ENCODE assay signal across 8 cellular contexts in genomic region chr2:130355578-130356431, GRCh38. TPM values are rescaled to one million over a fixed set of nuclear protein-coding genes. Genes with fewer than 3 reads are reported as not detected.
A peak's percentile ranks its signal among the peaks of the same experiment; 100 is the strongest.
DNase-seq lines count a peak whose midpoint lies in the region; ATAC-seq and TF ChIP-seq lines count a peak whose summit lies in the region.

TSS of gene PTPN18 (plus strand) at chr2:130356056. CDS start at chr2:130356108, 52 bp downstream.

- CTCF ChIA-PET in OCI-LY7 (lab: Charles Lee; ENCODE audit: unreplicated experiment), result interaction anchor here (0.7 to 1.4 kb wide), 4 partner anchors 9 to 21 kb away, joined by 3 to 4 read pairs (median 4); no protein-coding TSS in a partner anchor

- peaks cover 7% of the 10 kb centered on the region; the same call in 1 of the 2 replicates for H3K79me2 ChIP-seq in OCI-LY7 (ENCODE audit: insufficient read depth, low read depth, low read length)

- intact Hi-C loops in OCI-LY7 (cut with micrococcal nuclease; ENCODE audit: unreplicated experiment), result loop anchor here (1.0 to 10.0 kb wide), 2 partner anchors 14 to 1229 kb away; no protein-coding TSS in a partner anchor

- DNase-seq in DMS153 (lab: John Stamatoyannopoulos, UW), result peak; percentile 72
- peak; percentile 89 for DNase-seq in HK-2 (ENCODE audit: unreplicated experiment)
- DNase-seq in OCI-LY7 (ENCODE audit: low spot score), result peak; percentile 68
- peak; percentile 42 for DNase-seq in activated T-helper 1 cell treated with Interleukin-2 at 50 U/mL for 16 hours (ENCODE audit: low read depth)
- peak; percentile 90 for DNase-seq in fibroblast of gingiva (ENCODE audit: low read depth)
- DNase-seq in myocyte (ENCODE audit: low read depth), result peak; percentile 92
- DNase-seq in substantia nigra (lab: John Stamatoyannopoulos, UW), result peak; percentile 41 to 94 (median 79)

- BruUV-seq in OCI-LY7 (replicated peaks; lab: Mats Ljungman, UMichigan), result no TSS peak

- H3K9me3 ChIP-seq in OCI-LY7 (ENCODE audit: low read length), result no peaks in the 10 kb centered on the region

- peaks cover 50% of the 10 kb centered on the region for H3K4me1 ChIP-seq in OCI-LY7 (ENCODE audit: insufficient read depth, low read length, poor library complexity, severe bottlenecking)

- no peaks in the 10 kb centered on the region for H4K20me1 ChIP-seq in OCI-LY7 (ENCODE audit: insufficient read depth, low read length)

- POLR2A ChIA-PET in OCI-LY7 (lab: Charles Lee), result interaction anchor here (1.0 to 15.9 kb wide), 5 partner anchors 9 to 30 kb away, joined by 3 to 251 read pairs (median 93); partner anchors contain the start of gene IMP4

- TF ChIP-seq CTCF in OCI-LY7 (conservative IDR thresholded peaks at IDR 0.05; ENCODE audit: low read length), result peak; percentile 54

- peaks cover 11% of the 10 kb centered on the region; the same call in 1 of the 2 replicates for H3K36me3 ChIP-seq in OCI-LY7 (ENCODE audit: insufficient read depth, low read length)

- ATAC-seq in GM19468 (IDR thresholded peaks at IDR 0.05; ENCODE audit: extremely low read depth, unreplicated experiment), result peak; percentile 64

- H3K9me2 ChIP-seq in OCI-LY7 (ENCODE audit: insufficient read depth, low read length), result no peaks in the 10 kb centered on the region

- H3K27ac ChIP-seq in OCI-LY7 (ENCODE audit: low read depth, low read length, poor library complexity, severe bottlenecking), result peak within 1 kb of the TSS; percentile 97
- H3K27ac ChIP-seq in substantia nigra (ENCODE audit: low read depth, low read length, poor library complexity, severe bottlenecking), result peak within 1 kb of the TSS; percentile 72

- H3K4me3 ChIP-seq in OCI-LY7 (ENCODE audit: low read depth, low read length, poor library complexity, severe bottlenecking), result peak within 1 kb of the TSS; percentile 75

- peak within 1 kb of the TSS; percentile 26 for H2AFZ ChIP-seq in OCI-LY7 (ENCODE audit: low read length)

- H3K4me2 ChIP-seq in OCI-LY7 (ENCODE audit: low read length), result peak within 1 kb of the TSS; percentile 93

RNA-seq across cellular contexts. Expression of gene PTPN18, which starts in this region (rescaled TPM):
- total RNA-seq in OCI-LY7 (2014; rRNA removed; shearing (Covaris generic)), result 96.6 and 107 TPM in 2 replicates
- total RNA-seq in OCI-LY7 (2022) (309 and 363 TPM in 2 replicates), myocyte (10.5 and 11.3 TPM in 2 replicates)
- 19.4 TPM for polyA plus RNA-seq in myocyte (2012)

Comparison
In these comparisons a context has a peak if more than half of its experiments do, and no peak if none do; other contexts are left out.
1. Peak in every context shown above with its lines: DNase-seq, ATAC-seq, H3K4me3 ChIP-seq and H3K27ac ChIP-seq.
2. DNase-seq: peak in every context shown above with its lines; median percentile 92 in myocyte; 90 in fibroblast of gingiva; 89 in HK-2; 79 in substantia nigra; 72 in DMS153; 68 in OCI-LY7; 42 in activated T-helper 1 cell treated with Interleukin-2 at 50 U/mL for 16 hours.